26 cellular contexts compared by ENCODE assay signal in genomic region chr10:43949351-43949750, GRCh38.
"Had no signal": no experiment of that assay in that cellular context is flagged by ENCODE, and none has a peak within 500 bp of the region (broad histone marks: within the 10 kb centered on the region; RNA-seq: fewer than 3 reads in every experiment).

No MANE protein-coding gene starts in this region.

- H3K4me3 ChIP-seq: ascending aorta, breast epithelium, coronary artery, gastrocnemius medialis, heart left ventricle had no signal

- H3K27ac ChIP-seq: ascending aorta, breast epithelium, coronary artery, epithelial cell of prostate, foreskin keratinocyte, gastrocnemius medialis, heart left ventricle had no signal

- H3K4me1 ChIP-seq: ascending aorta, breast epithelium, foreskin keratinocyte, gastrocnemius medialis had no signal

- H3K9me3 ChIP-seq: ascending aorta, gastrocnemius medialis had no signal

- H3K36me3 ChIP-seq: ascending aorta, breast epithelium, gastrocnemius medialis, heart left ventricle had no signal

- ATAC-seq: activated CD4-positive, alpha-beta T cell treated with anti-CD3 and anti-CD28 coated beads for 36 hours; activated naive CD4-positive, alpha-beta T cell treated with anti-CD3 and anti-CD28 coated beads, Interleukin-2, amount 50 U/mL, for 72 hours; activated T-cell treated with anti-CD3 and anti-CD28 coated beads, Interleukin-2, amount 50 U/mL, for 72 hours; effector memory CD8-positive, alpha-beta T cell; foreskin keratinocyte; gastrocnemius medialis; heart left ventricle had no signal

- H3K27me3 ChIP-seq: ascending aorta, breast epithelium, foreskin keratinocyte, gastrocnemius medialis had no signal

- DNase-seq: activated CD4-positive, alpha-beta memory T cell treated with anti-CD3 and anti-CD28 coated beads, Interleukin-2, amount 10 ng/mL, durations not matched to agents 7 days and 5 days; activated CD4-positive, alpha-beta T cell treated with anti-CD3 and anti-CD28 coated beads for 36 hours; activated CD4-positive, alpha-beta T cell treated with anti-CD3 and anti-CD28 coated beads, Interleukin-2, amount 10 ng/mL, durations not matched to agents 7 days and 5 days; activated CD4-positive, alpha-beta T cell treated with anti-CD3 and anti-CD28 coated beads, Interleukin-2, amount 50 U/mL, for 4 hours; activated CD4-positive, CD25-positive, alpha-beta regulatory T cell; activated CD4-positive, CD25-positive, alpha-beta regulatory T cell treated with anti-CD3 and anti-CD28 coated beads, Interleukin-2, amount 50 U/mL, for 72 hours; activated CD8-positive, alpha-beta memory T cell treated with anti-CD3 and anti-CD28 coated beads, Interleukin-2, amount 50 U/mL, for 48 hours; activated gamma-delta T cell; activated naive CD4-positive, alpha-beta T cell; activated naive CD4-positive, alpha-beta T cell treated with anti-CD3 and anti-CD28 coated beads, Interleukin-2, amount 10 ng/mL, durations not matched to agents 7 days and 5 days; activated naive CD8-positive, alpha-beta T cell treated with anti-CD3 and anti-CD28 coated beads, Interleukin-2, amount 10 ng/mL, durations not matched to agents 7 days and 5 days; activated T-cell treated with anti-CD3 and anti-CD28 coated beads for 4 hours; activated T-cell treated with anti-CD3 and anti-CD28 coated beads, Interleukin-2, amount 50 U/mL, for 24 hours; activated T-cell treated with anti-CD3 and anti-CD28 coated beads, Interleukin-2, amount 50 U/mL, for 72 hours; effector CD4-positive, alpha-beta T cell; effector memory CD8-positive, alpha-beta T cell; foreskin keratinocyte; gastrocnemius medialis; glutamatergic neuron; heart left ventricle; T-helper 2 cell had no signal
